ENCODE assay signal across 16 cellular contexts in the genomic region with DNA sequence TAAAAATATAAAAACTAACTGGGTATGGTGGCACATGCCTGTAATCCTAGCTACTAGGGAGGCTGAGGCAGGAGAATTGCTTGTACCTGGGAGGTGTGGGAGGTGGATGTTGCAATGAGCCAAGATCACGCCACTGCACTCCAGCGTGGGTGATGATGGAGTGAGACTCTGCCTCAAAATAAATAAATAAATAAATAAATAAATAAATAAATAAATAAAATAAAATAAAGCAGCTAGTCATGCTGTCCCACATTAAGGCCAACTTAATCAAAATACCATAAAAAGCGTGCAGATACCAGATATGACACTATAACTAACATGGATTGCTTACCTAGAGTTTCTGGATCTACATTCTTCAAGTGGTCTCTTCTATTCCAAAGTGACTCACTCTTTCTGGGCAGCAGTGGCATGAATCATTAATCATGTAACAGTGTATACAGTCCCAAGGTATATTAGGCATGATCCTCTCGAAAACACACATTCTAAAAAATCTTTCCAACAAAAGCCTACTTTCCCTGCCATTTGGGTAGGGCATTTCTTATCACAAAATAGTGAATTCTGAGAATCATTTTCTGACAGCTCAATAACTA.
"Had no signal": no experiment of that assay in that cellular context is flagged by ENCODE, and none has a peak within 500 bp of the region (broad histone marks: within the 10 kb centered on the region; RNA-seq: fewer than 3 reads in every experiment).

No MANE protein-coding gene starts in this region.

- H3K27me3 Mint-ChIP-seq: activated naive CD4-positive, alpha-beta T cell treated with anti-CD3 and anti-CD28 coated beads, Interleukin-2, amount 10 ng/mL, durations not matched to agents 7 days and 5 days; brain had no signal

- H3K36me3 ChIP-seq: adrenal gland, esophagus squamous epithelium, sigmoid colon, upper lobe of left lung had no signal

- H3K9me3 ChIP-seq: adrenal gland, esophagus squamous epithelium, sigmoid colon, upper lobe of left lung had no signal

- H3K36me3 Mint-ChIP-seq: activated naive CD4-positive, alpha-beta T cell treated with anti-CD3 and anti-CD28 coated beads, Interleukin-2, amount 10 ng/mL, durations not matched to agents 7 days and 5 days had no signal

- H3K4me3 Mint-ChIP-seq: activated naive CD4-positive, alpha-beta T cell treated with anti-CD3 and anti-CD28 coated beads, Interleukin-2, amount 10 ng/mL, durations not matched to agents 7 days and 5 days; brain had no signal

- H3K4me1 ChIP-seq: adrenal gland, esophagus squamous epithelium, sigmoid colon, upper lobe of left lung had no signal

- H3K27ac ChIP-seq: adrenal gland, esophagus squamous epithelium, sigmoid colon, upper lobe of left lung had no signal

- ATAC-seq: stimulated activated naive CD8-positive, alpha-beta T cell treated with anti-CD3 and anti-CD28 coated beads, Interleukin-15, Interleukin-2, amounts not matched to agents 100 U/mL and 50 U/mL, for 24 hours had no signal

- DNase-seq: activated CD4-positive, alpha-beta T cell treated with anti-CD3 and anti-CD28 coated beads, Interleukin-2, amount 50 U/mL, for 1 hour; activated naive CD4-positive, alpha-beta T cell treated with anti-CD3 and anti-CD28 coated beads, Interleukin-2, amount 10 ng/mL, durations not matched to agents 7 days and 5 days; activated T-cell treated with anti-CD3 and anti-CD28 coated beads for 4 hours; adrenal gland; dermis blood vessel endothelial cell; esophagus squamous epithelium; foreskin fibroblast; head of caudate nucleus; mesendoderm; sigmoid colon; stimulated activated CD4-positive, alpha-beta T cell treated with anti-CD3 and anti-CD28 coated beads, Interleukin-4, amount 100 ng/mL, for 1 hour; stimulated activated CD8-positive, alpha-beta memory T cell treated with anti-CD3 and anti-CD28 coated beads, Interleukin-4, amount 100 ng/mL, for 48 hours; stimulated activated naive CD8-positive, alpha-beta T cell treated with anti-CD3 and anti-CD28 coated beads, Interleukin-15, Interleukin-2, amounts not matched to agents 100 U/mL and 50 U/mL, for 24 hours; upper lobe of left lung had no signal

- H3K9me3 Mint-ChIP-seq: brain had no signal

- H3K4me1 Mint-ChIP-seq: activated naive CD4-positive, alpha-beta T cell treated with anti-CD3 and anti-CD28 coated beads, Interleukin-2, amount 10 ng/mL, durations not matched to agents 7 days and 5 days had no signal

- H3K27me3 ChIP-seq: adrenal gland, esophagus squamous epithelium, upper lobe of left lung had no signal

- H3K27ac Mint-ChIP-seq: activated naive CD4-positive, alpha-beta T cell treated with anti-CD3 and anti-CD28 coated beads, Interleukin-2, amount 10 ng/mL, durations not matched to agents 7 days and 5 days; activated T-helper 2 cell treated with anti-CD3 and anti-CD28 coated beads, Interferon-gamma antibody, Interleukin-2, Interleukin-4, amounts not matched to agents 10 μg/mL and 5 μg/mL and 100 μg/mL, durations not matched to agents 14 hours and 24 hours and 36 hours; brain had no signal

- H3K4me3 ChIP-seq: adrenal gland, esophagus squamous epithelium, sigmoid colon, upper lobe of left lung had no signal
